ENCODE assay signal across 8 cellular contexts in the genomic region with DNA sequence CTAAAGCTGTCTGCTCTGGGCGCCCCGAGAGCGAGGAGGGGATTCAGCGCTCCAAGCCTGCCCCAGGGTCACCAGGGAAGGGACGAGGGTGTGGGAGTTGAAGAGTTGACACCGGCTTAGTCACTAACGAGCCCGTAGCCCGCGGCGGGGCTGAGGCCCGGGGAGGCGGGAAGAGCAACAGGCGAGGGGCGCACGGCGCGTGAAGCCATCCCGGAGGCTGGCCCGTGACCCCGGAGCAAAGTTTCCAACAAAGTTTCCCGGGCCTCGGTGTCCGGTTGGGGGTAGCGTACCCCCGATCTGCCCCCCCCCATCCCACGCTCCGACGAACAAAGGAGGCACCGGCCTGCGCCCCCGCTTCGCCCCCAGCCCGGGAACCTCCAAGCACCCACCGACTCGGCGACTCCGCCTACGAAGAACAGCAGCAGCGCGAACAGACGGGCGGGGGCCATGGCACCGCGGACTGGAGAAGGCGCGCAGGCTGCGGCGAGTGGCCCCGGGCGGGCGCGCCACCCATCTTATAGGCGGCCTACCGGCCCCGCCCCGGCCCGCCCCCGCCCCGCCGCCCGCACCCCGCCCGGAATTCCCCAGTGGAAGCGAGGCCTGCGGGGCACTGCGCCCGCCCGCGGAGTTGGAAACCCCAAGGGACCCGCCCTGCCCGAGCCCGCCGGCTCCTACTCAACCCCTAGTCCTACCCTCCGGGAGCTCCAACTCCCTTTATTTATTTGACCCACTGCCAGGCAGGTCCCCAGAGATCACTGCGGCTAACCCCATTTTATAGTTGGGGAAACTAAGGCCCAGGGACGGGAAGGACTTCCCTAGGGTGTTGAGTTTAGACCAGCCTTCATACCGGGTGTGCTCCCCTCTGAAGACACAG. TPM values are rescaled to one million over a fixed set of nuclear protein-coding genes. Genes with fewer than 3 reads are reported as not detected.
DNase-seq lines count a peak whose midpoint lies in the region; ATAC-seq and TF ChIP-seq lines count a peak whose summit lies in the region.

A gene with protein sequence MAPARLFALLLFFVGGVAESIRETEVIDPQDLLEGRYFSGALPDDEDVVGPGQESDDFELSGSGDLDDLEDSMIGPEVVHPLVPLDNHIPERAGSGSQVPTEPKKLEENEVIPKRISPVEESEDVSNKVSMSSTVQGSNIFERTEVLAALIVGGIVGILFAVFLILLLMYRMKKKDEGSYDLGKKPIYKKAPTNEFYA (minus strand): TSS at position 489 of the 874 bp plus-strand sequence. CDS start 40 bp downstream, at position 449.

- H3K36me3 Mint-ChIP-seq in endodermal cell (ENCODE audit: low read depth), result no peaks in the 10 kb centered on the region
- no peaks in the 10 kb centered on the region for H3K36me3 Mint-ChIP-seq in mesothelial cell of epicardium

- peak within 1 kb of the TSS; percentile 86 for H3K4me3 Mint-ChIP-seq in endodermal cell
- peak within 1 kb of the TSS; percentile 83 for H3K4me3 Mint-ChIP-seq in mesothelial cell of epicardium

- H3K27ac ChIP-seq in endodermal cell (ENCODE audit: low read depth, low read length), result no peak within 1 kb of the TSS

- no peak for TF ChIP-seq CTCF in endodermal cell (conservative IDR thresholded peaks at IDR 0.05)
- TF ChIP-seq CTCF in mesothelial cell of epicardium (IDR thresholded peaks at IDR 0.05; ENCODE audit: unreplicated experiment), result no peak

- no peaks in the 10 kb centered on the region for H3K27me3 ChIP-seq in endodermal cell (ENCODE audit: control insufficient read depth, insufficient read depth, low read length, poor library complexity, severe bottlenecking)

- peak; percentile 53 for ATAC-seq in GM18498 (IDR thresholded peaks at IDR 0.05; ENCODE audit: unreplicated experiment)
- ATAC-seq in GM18511 (IDR thresholded peaks at IDR 0.05; ENCODE audit: unreplicated experiment), result no peak
- no peak for ATAC-seq in GM21619 (IDR thresholded peaks at IDR 0.05; ENCODE audit: unreplicated experiment)

- peak; percentile 45 for DNase-seq in NCI-H460 (ENCODE audit: extremely low read depth, low read depth)
- DNase-seq in activated CD8-positive, alpha-beta memory T cell treated with anti-CD3 and anti-CD28 coated beads, Interleukin-2, amount 50 U/mL, for 4 hours, result peak; percentile 62
- peak; percentile 81 for DNase-seq in endodermal cell
- peak; percentile 60 to 72 for DNase-seq in mesothelial cell of epicardium (ENCODE audit: low spot score in 2 of 2, unreplicated experiment in 2 of 2)
- DNase-seq in stimulated activated CD8-positive, alpha-beta memory T cell treated with anti-CD3 and anti-CD28 coated beads, Interleukin-2, amount 100 ng/mL, for 48 hours (ENCODE audit: low read depth in 2 of 2), result peak; percentile 53 to 66

- H3K9ac ChIP-seq in endodermal cell (ENCODE audit: extremely low read depth, low read length, poor library complexity, severe bottlenecking), result peak within 1 kb of the TSS; percentile 79

- peak within 1 kb of the TSS; percentile 87 for H3K27ac Mint-ChIP-seq in endodermal cell
- peak within 1 kb of the TSS; percentile 89 for H3K27ac Mint-ChIP-seq in mesothelial cell of epicardium

- no peaks in the 10 kb centered on the region for H3K9me3 Mint-ChIP-seq in endodermal cell
- no peaks in the 10 kb centered on the region for H3K9me3 Mint-ChIP-seq in mesothelial cell of epicardium

- no peaks in the 10 kb centered on the region for H3K9me3 ChIP-seq in endodermal cell (ENCODE audit: control insufficient read depth, low read length)

- H3K36me3 ChIP-seq in endodermal cell (ENCODE audit: control insufficient read depth, insufficient read depth, low read length), result no peaks in the 10 kb centered on the region

- H3K4me1 ChIP-seq in endodermal cell (ENCODE audit: control insufficient read depth, insufficient read depth, low read length), result peaks cover 29% of the 10 kb centered on the region

- peaks cover 46% of the 10 kb centered on the region for H3K4me1 Mint-ChIP-seq in endodermal cell
- peaks cover 46% of the 10 kb centered on the region for H3K4me1 Mint-ChIP-seq in mesothelial cell of epicardium

- WGBS in endodermal cell (ENCODE audit: insufficient coverage in 1 of 2, insufficient read length in 1 of 2), 2 experiments, result 4 to 7% methylated on average over 25 to 72 of the region's 78 CpGs

- H3K27me3 Mint-ChIP-seq in endodermal cell (ENCODE audit: insufficient read depth) (no peaks in the 10 kb centered on the region), mesothelial cell of epicardium (ENCODE audit: low read depth) (no peaks in the 10 kb centered on the region)

- peak within 1 kb of the TSS; percentile 95 for H3K4me3 ChIP-seq in endodermal cell (ENCODE audit: low read length)

RNA-seq across cellular contexts. Expression of the gene that starts here (rescaled TPM):
- 12.7 and 14.7 TPM in 2 replicates for total RNA-seq in NCI-H460 (2014; rRNA removed; shearing (Covaris generic))
- polyA plus RNA-seq in NCI-H460 (2014; cell fraction: nucleus; rRNA removed), result 6.0 and 7.3 TPM in 2 replicates
- total RNA-seq in endodermal cell (100 to 1,000 TPM in 1 of 2 donors, 10 to 100 TPM in 1; 78.0 to 118 TPM), mesothelial cell of epicardium (44.3 to 46.7 TPM (median 46.7 TPM) in 3 replicates)
- polyA plus RNA-seq in endodermal cell (2013, experiment 1 of 2), result 34.2 TPM
- 32.7 TPM for polyA plus RNA-seq in endodermal cell (2013, experiment 2 of 2)
